8 cellular contexts compared by ENCODE assay signal in the genomic region with DNA sequence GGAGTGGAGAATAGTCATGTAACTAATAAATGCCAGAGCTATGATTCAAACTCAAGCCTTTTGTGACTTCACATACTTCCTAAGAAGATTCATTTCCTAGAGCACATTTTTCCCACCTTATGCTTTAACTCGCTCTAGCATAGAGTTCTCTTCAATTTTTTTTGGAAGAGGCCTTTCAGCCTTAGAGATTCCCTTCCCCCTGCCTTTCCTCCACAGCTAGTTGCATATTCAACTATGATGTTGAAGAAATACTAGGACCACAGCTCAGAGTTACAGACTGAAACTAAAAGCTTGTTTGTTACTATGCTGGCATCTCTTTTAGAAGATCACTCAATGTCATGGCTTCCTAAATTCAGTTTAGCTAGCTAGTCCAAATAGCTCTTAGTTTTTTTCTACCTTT.
DNase-seq lines count a peak whose midpoint lies in the region; ATAC-seq and TF ChIP-seq lines count a peak whose summit lies in the region.
"Not testable (repeated sequence)": the region's sequence is repeated elsewhere in the genome, so short reads cannot be mapped to it uniquely, and the experiment has no call there.

No MANE protein-coding gene starts in this region.

- H3K27me3 ChIP-seq in CD4-positive, alpha-beta memory T cell (ENCODE audit: insufficient read depth, low read length); OCI-LY3 (ENCODE audit: low read depth, low read length); brain microvascular endothelial cell (replicated peaks): not testable (repeated sequence)

- in situ Hi-C loops in brain microvascular endothelial cell (cut with HindIII; ENCODE audit: low pct_ligation_motif_present, low sequenced_read_pairs): not testable (repeated sequence)

- H3K36me3 ChIP-seq in CD4-positive, alpha-beta memory T cell (ENCODE audit: insufficient read depth, low read length): peaks cover 23% of the 10 kb centered on the region
- H3K36me3 ChIP-seq in OCI-LY3 (replicated peaks; ENCODE audit: low read depth, low read length): not testable (repeated sequence)
- H3K36me3 ChIP-seq in brain microvascular endothelial cell (replicated peaks): peaks cover 27% of the 10 kb centered on the region

- H3K9me3 Mint-ChIP-seq in CD4-positive, alpha-beta memory T cell; activated CD8-positive, alpha-beta T cell treated with anti-CD3 and anti-CD28 coated beads for 36 hours; stimulated activated memory B cell treated with anti-CD40 and anti-IgM and Interleukin-4, amounts not matched to agents 10 μg/mL and 1 μg/mL and 100 μg/mL, for 72 hours: not testable (repeated sequence)

- H3K9me3 ChIP-seq in CD4-positive, alpha-beta memory T cell (ENCODE audit: control insufficient read depth in 1 of 2, low read length in 2 of 2); OCI-LY3 (ENCODE audit: insufficient read depth, low read length): not testable (repeated sequence)

- not testable (repeated sequence) for H3K79me2 ChIP-seq in OCI-LY3 (ENCODE audit: low read length)

- DNase-seq in CD4-positive, alpha-beta memory T cell: peak in 1 of 5 donors; percentile 10
- DNase-seq in activated CD8-positive, alpha-beta T cell treated with anti-CD3 and anti-CD28 coated beads for 36 hours: not testable (repeated sequence)
- peak; percentile 71 for DNase-seq in brain microvascular endothelial cell
- DNase-seq in glomerular endothelial cell (ENCODE audit: extremely low read depth, low read depth, low spot score): peak; percentile 12

- not testable (repeated sequence) for H3K4me1 ChIP-seq in CD4-positive, alpha-beta memory T cell (ENCODE audit: insufficient read depth, low read length)
- peaks cover 33% of the 10 kb centered on the region for H3K4me1 ChIP-seq in OCI-LY3 (ENCODE audit: low read length)

- peak overlapping the region; percentile 73 for H3K4me2 ChIP-seq in OCI-LY3 (ENCODE audit: low read length)

- not testable (repeated sequence) for H3K4me3 ChIP-seq in CD4-positive, alpha-beta memory T cell (ENCODE audit: low read length in 2 of 2); brain microvascular endothelial cell (ENCODE audit: low read depth, low read length)
- H3K4me3 ChIP-seq in OCI-LY3 (ENCODE audit: low read length): peak overlapping the region; percentile 54

- H3K36me3 Mint-ChIP-seq in CD4-positive, alpha-beta memory T cell: peaks cover 32 to 33% of the 10 kb centered on the region in 2 donors
- H3K36me3 Mint-ChIP-seq in activated CD8-positive, alpha-beta T cell treated with anti-CD3 and anti-CD28 coated beads for 36 hours (ENCODE audit: low read depth): peaks cover 23% of the 10 kb centered on the region
- peaks cover 29% of the 10 kb centered on the region for H3K36me3 Mint-ChIP-seq in stimulated activated memory B cell treated with anti-CD40 and anti-IgM and Interleukin-4, amounts not matched to agents 10 μg/mL and 1 μg/mL and 100 μg/mL, for 72 hours

- POLR2A ChIA-PET in CD4-positive, alpha-beta memory T cell (lab: Charles Lee; ENCODE audit: partially characterized antibody); activated CD8-positive, alpha-beta T cell treated with anti-CD3 and anti-CD28 coated beads for 36 hours (lab: Charles Lee): not testable (repeated sequence)

- not testable (repeated sequence) for H2AFZ ChIP-seq in OCI-LY3 (ENCODE audit: low read depth, low read length)

- H3K9ac ChIP-seq in OCI-LY3 (ENCODE audit: low read length): not testable (repeated sequence)

- H4K20me1 ChIP-seq in OCI-LY3 (ENCODE audit: insufficient read depth, low read length): not testable (repeated sequence)

- H3K4me3 Mint-ChIP-seq in CD4-positive, alpha-beta memory T cell: peak overlapping the region; percentile 17 to 91 (median 82)
- peak overlapping the region; percentile 48 for H3K4me3 Mint-ChIP-seq in activated CD8-positive, alpha-beta T cell treated with anti-CD3 and anti-CD28 coated beads for 36 hours
- H3K4me3 Mint-ChIP-seq in stimulated activated memory B cell treated with anti-CD40 and anti-IgM and Interleukin-4, amounts not matched to agents 10 μg/mL and 1 μg/mL and 100 μg/mL, for 72 hours: peak overlapping the region; percentile 60

- TF ChIP-seq CTCF in OCI-LY3 (IDR thresholded peaks at IDR 0.05; ENCODE audit: low read depth, low read length); activated CD8-positive, alpha-beta T cell treated with anti-CD3 and anti-CD28 coated beads for 36 hours (IDR thresholded peaks at IDR 0.05); brain microvascular endothelial cell (IDR thresholded peaks at IDR 0.05; ENCODE audit: low read depth, low read length, missing control alignments): not testable (repeated sequence)

- intact Hi-C loops in CD4-positive, alpha-beta memory T cell (cut with micrococcal nuclease); activated CD8-positive, alpha-beta T cell treated with anti-CD3 and anti-CD28 coated beads for 36 hours (cut with micrococcal nuclease): not testable (repeated sequence)

- not testable (repeated sequence) for H3K27me3 Mint-ChIP-seq in CD4-positive, alpha-beta memory T cell; activated CD8-positive, alpha-beta T cell treated with anti-CD3 and anti-CD28 coated beads for 36 hours; stimulated activated memory B cell treated with anti-CD40 and anti-IgM and Interleukin-4, amounts not matched to agents 10 μg/mL and 1 μg/mL and 100 μg/mL, for 72 hours

- peak overlapping the region; percentile 88 to 95 (median 92) for H3K27ac Mint-ChIP-seq in CD4-positive, alpha-beta memory T cell
- peak overlapping the region; percentile 93 for H3K27ac Mint-ChIP-seq in activated CD8-positive, alpha-beta T cell treated with anti-CD3 and anti-CD28 coated beads for 36 hours
- H3K27ac Mint-ChIP-seq in stimulated activated memory B cell treated with anti-CD40 and anti-IgM and Interleukin-4, amounts not matched to agents 10 μg/mL and 1 μg/mL and 100 μg/mL, for 72 hours: peak overlapping the region; percentile 80

- peak; percentile 45 for ATAC-seq in GM18909 (IDR thresholded peaks at IDR 0.05; ENCODE audit: poor library complexity, unreplicated experiment)
- peak; percentile 25 for ATAC-seq in HG03103 (IDR thresholded peaks at IDR 0.05; ENCODE audit: low read depth, unreplicated experiment)
- peak; percentile 67 for ATAC-seq in activated CD8-positive, alpha-beta T cell treated with anti-CD3 and anti-CD28 coated beads for 36 hours
- ATAC-seq in stimulated activated memory B cell treated with anti-CD40 and anti-IgM and Interleukin-4, amounts not matched to agents 10 μg/mL and 1 μg/mL and 100 μg/mL, for 72 hours: peak; percentile 76

- not testable (repeated sequence) for H3K27ac ChIP-seq in CD4-positive, alpha-beta memory T cell (ENCODE audit: low read depth, low read length)
- H3K27ac ChIP-seq in OCI-LY3 (ENCODE audit: low read length): peak overlapping the region; percentile 79
- H3K27ac ChIP-seq in brain microvascular endothelial cell: peak overlapping the region; percentile 94

- CTCF ChIA-PET in CD4-positive, alpha-beta memory T cell (lab: Charles Lee; ENCODE audit: partially characterized antibody); activated CD8-positive, alpha-beta T cell treated with anti-CD3 and anti-CD28 coated beads for 36 hours (lab: Charles Lee): not testable (repeated sequence)

- peaks cover 7 to 18% (median 14%) of the 10 kb centered on the region in 4 donors for H3K4me1 Mint-ChIP-seq in CD4-positive, alpha-beta memory T cell
- peaks cover 14% of the 10 kb centered on the region for H3K4me1 Mint-ChIP-seq in activated CD8-positive, alpha-beta T cell treated with anti-CD3 and anti-CD28 coated beads for 36 hours (ENCODE audit: low read depth)
- peaks cover 17% of the 10 kb centered on the region for H3K4me1 Mint-ChIP-seq in stimulated activated memory B cell treated with anti-CD40 and anti-IgM and Interleukin-4, amounts not matched to agents 10 μg/mL and 1 μg/mL and 100 μg/mL, for 72 hours

Comparison
In these comparisons a context has a peak if more than half of its experiments do, and no peak if none do; other contexts are left out.
1. ATAC-seq: peak in every context shown above with its lines; median percentile 76 in stimulated activated memory B cell treated with anti-CD40 and anti-IgM and Interleukin-4, amounts not matched to agents 10 μg/mL and 1 μg/mL and 100 μg/mL, for 72 hours; 67 in activated CD8-positive, alpha-beta T cell treated with anti-CD3 and anti-CD28 coated beads for 36 hours; 45 in GM18909; 25 in HG03103.